Comparison of ENCODE assay signal across 23 cellular contexts in the genomic region with DNA sequence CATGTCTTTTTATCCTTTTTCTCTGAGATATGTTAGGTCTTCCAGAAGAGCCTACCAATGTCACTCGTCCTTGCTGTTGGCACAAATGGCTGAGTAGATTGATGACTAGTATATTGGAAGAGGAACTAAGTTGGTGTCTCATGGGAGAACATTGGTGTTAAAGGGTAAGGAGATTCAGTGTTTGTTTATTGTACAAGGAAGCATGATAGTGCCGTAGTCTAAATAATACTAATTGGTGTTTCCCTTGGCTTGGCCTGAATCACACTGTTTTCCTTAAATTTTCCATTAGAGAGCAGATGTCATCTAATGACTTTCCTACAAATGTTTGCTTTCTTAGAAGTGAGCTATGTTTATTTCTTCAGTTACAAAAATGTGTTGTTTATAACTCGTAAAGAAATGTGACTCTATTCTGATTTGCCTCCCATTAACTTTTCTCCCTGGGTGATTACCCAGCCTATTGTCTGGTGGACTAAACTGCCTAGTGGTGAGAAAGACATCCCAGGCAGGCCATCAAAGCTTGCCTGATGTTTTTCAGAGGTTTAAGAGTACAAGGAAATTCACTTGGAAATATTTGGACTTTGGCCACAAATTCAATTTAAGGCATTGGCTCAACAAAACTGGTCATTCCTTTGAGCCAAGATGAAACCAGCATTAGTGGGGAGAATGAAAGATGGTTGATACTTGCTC. TPM values are rescaled to one million over a fixed set of nuclear protein-coding genes. Genes with fewer than 3 reads are reported as not detected.
"Had no signal": no experiment of that assay in that cellular context is flagged by ENCODE, and none has a peak within 500 bp of the region (broad histone marks: within the 10 kb centered on the region; RNA-seq: fewer than 3 reads in every experiment).

No MANE protein-coding gene starts in this region.

- H3K9me3 ChIP-seq: lower lobe of right lung, ovary, tibial artery, upper lobe of left lung, uterus had no signal

- H3K4me1 ChIP-seq: lower lobe of right lung, neural progenitor cell, spleen, upper lobe of left lung had no signal

- H2AFZ ChIP-seq: neural progenitor cell had no signal

- H3K27me3 ChIP-seq: heart right ventricle, neural progenitor cell, ovary, tibial artery, upper lobe of left lung, uterus had no signal

- H3K27ac ChIP-seq: lower lobe of right lung, neural progenitor cell, ovary, spleen, tibial artery, upper lobe of left lung had no signal

- ATAC-seq: left lobe of liver; lower lobe of right lung; natural killer cell treated with Interleukin-12 subunit alpha and Interleukin-12 subunit beta and Interleukin-15 and Interleukin-18, amount 100 ng/mL, for 72 hours; right cardiac atrium; stimulated activated memory B cell treated with anti-CD40 and anti-IgM and Interleukin-4, amounts not matched to agents 10 μg/mL and 1 μg/mL and 100 μg/mL, for 72 hours had no signal

- H3K4me2 ChIP-seq: neural progenitor cell had no signal

- H3K36me3 ChIP-seq: lower lobe of right lung, neural progenitor cell, ovary, spleen, upper lobe of left lung, uterus had no signal

- H3K9ac ChIP-seq: neural progenitor cell had no signal

- H3K4me3 ChIP-seq: heart right ventricle, lower lobe of right lung, neural progenitor cell, ovary, spleen, tibial artery, upper lobe of left lung, uterus had no signal

- DNase-seq: erythroblast; heart right ventricle; hypothalamus; lower lobe of right lung; midbrain; nucleus accumbens; ovary; right cardiac atrium; spleen; stimulated activated CD4-positive, alpha-beta T cell treated with anti-CD3 and anti-CD28 coated beads, Interleukin-15, amount 100 ng/mL, for 24 hours; stimulated activated CD4-positive, alpha-beta T cell treated with anti-CD3 and anti-CD28 coated beads, Interleukin-1b, Interleukin-23, amount 100 ng/mL, for 48 hours; stimulated activated CD4-positive, alpha-beta T cell treated with anti-CD3 and anti-CD28 coated beads, Interleukin-4, amount 100 ng/mL, for 24 hours; tibial artery; upper lobe of left lung; uterus had no signal

- FAIRE-seq: colon, endothelial cell of umbilical vein, frontal cortex, islet of Langerhans had no signal

RNA-seq across cellular contexts. Expression of gene ADAMTSL3, which starts 28.7 kb away (rescaled TPM):
- total RNA-seq: endothelial cell of umbilical vein; natural killer cell treated with Interleukin-12 subunit alpha and Interleukin-12 subunit beta and Interleukin-15 and Interleukin-18, amount 100 ng/mL, for 72 hours had no signal
- polyA plus RNA-seq: endothelial cell of umbilical vein had no signal
